In the genomic region with DNA sequence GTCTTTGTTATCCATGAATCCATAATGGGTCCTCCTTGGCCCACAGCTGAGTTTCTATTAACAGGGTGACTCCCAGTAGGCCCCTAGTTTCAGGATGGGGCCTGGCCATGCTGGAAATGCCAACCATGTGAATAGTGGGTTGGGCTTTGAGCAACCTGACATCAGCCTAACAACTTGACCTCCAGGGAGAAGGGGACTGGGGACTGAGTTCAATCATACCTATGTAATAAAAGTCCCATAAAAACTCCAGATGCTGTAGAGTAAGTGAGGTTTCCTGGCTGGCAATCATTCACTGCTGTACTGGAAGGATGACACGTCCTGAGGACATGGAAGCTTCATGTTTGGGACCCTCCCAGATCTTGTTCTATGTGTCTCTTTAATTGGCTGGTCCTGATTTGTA, we compare ENCODE assay signal across 14 cellular contexts. TPM values are rescaled to one million over a fixed set of nuclear protein-coding genes. Genes with fewer than 3 reads are reported as not detected.
DNase-seq lines count a peak whose midpoint lies in the region; ATAC-seq, FAIRE-seq and TF ChIP-seq lines count a peak whose summit lies in the region.
"Had no signal": no experiment of that assay in that cellular context is flagged by ENCODE, and none has a peak within 500 bp of the region (broad histone marks: within the 10 kb centered on the region; RNA-seq: fewer than 3 reads in every experiment).

No MANE protein-coding gene starts in this region.

- H3K4me3 ChIP-seq in NB4 (ENCODE audit: low read depth, low read length): no peak overlapping the region
- H3K4me3 ChIP-seq in endothelial cell of umbilical vein (replicated peaks in 1 of 3; ENCODE audit: insufficient read depth in 1 of 3, low read depth in 1 of 3, low read length in 3 of 3): no peak overlapping the region
- H3K4me3 ChIP-seq in uterus: no peak overlapping the region
- H3K4me3 ChIP-seq: Peyer's patch, stomach had no signal

- H3K36me3 ChIP-seq in endothelial cell of umbilical vein (ENCODE audit: control insufficient read depth in 2 of 2, extremely low read depth in 1 of 2, insufficient read depth in 2 of 2, low read length in 2 of 2) (peaks cover 0 to 3% of the 10 kb centered on the region in 2 experiments), uterus (no peaks in the 10 kb centered on the region)
- H3K36me3 ChIP-seq: Peyer's patch, stomach had no signal

- H3K9ac ChIP-seq in endothelial cell of umbilical vein (replicated peaks; ENCODE audit: extremely low read depth, insufficient read depth, low read length): no peak overlapping the region

- no peaks in the 10 kb centered on the region for H3K9me3 ChIP-seq in endothelial cell of umbilical vein (replicated peaks; ENCODE audit: control insufficient read depth, insufficient read depth, low read length)
- H3K9me3 ChIP-seq in uterus: no peaks in the 10 kb centered on the region
- H3K9me3 ChIP-seq: Peyer's patch, stomach had no signal

- peaks cover 99% of the 10 kb centered on the region for H3K79me2 ChIP-seq in endothelial cell of umbilical vein (ENCODE audit: control insufficient read depth, insufficient read depth, low read length)

- no peak overlapping the region for H3K4me2 ChIP-seq in endothelial cell of umbilical vein (ENCODE audit: insufficient read depth, low read length)

- CTCF ChIA-PET in endothelial cell of umbilical vein (lab: Charles Lee): interaction anchor here (1.0 kb wide), 1 partner anchor 33 kb away, joined by 3 read pairs; no protein-coding TSS in a partner anchor

- TF ChIP-seq POLR2A in NB4 (IDR thresholded peaks at IDR 0.05; ENCODE audit: extremely low read depth, insufficient read length) (no peak), endothelial cell of umbilical vein (IDR thresholded peaks at IDR 0.05; ENCODE audit: low read depth, low read length) (no peak), uterus (IDR thresholded peaks at IDR 0.05) (no peak)

- H3K9me1 ChIP-seq in endothelial cell of umbilical vein (replicated peaks; ENCODE audit: control insufficient read depth, extremely low read depth, insufficient read depth, low read length): no peaks in the 10 kb centered on the region

- intact Hi-C loops in endothelial cell of umbilical vein (cut with micrococcal nuclease) (no loop called here), uterus (cut with DNase I; ENCODE audit: low total_unique reads) (no loop called here)

- FAIRE-seq in endothelial cell of umbilical vein (lab: Jason Lieb, UNC): peak; percentile 4

- TF ChIP-seq CTCF in NB4 (IDR thresholded peaks at IDR 0.05; ENCODE audit: low read depth, low read length): no peak
- TF ChIP-seq CTCF in endothelial cell of umbilical vein (IDR thresholded peaks at IDR 0.05; ENCODE audit: extremely low read depth in 1 of 2, insufficient read depth in 1 of 2, low read depth in 1 of 2, low read length in 2 of 2): no peak
- TF ChIP-seq CTCF in uterus (IDR thresholded peaks at IDR 0.05): no peak

- peaks cover 3% of the 10 kb centered on the region for H3K4me1 ChIP-seq in endothelial cell of umbilical vein (ENCODE audit: control insufficient read depth, extremely low read depth, insufficient read depth, low read length)
- H3K4me1 ChIP-seq in uterus: peaks cover 0 to 20% of the 10 kb centered on the region in 2 donors

- DNase-seq in ELR (ENCODE audit: low read depth) (peak; percentile 17), NB4 (ENCODE audit: low read depth) (peak; percentile 38), endothelial cell of umbilical vein (ENCODE audit: low read depth, low spot score) (no peak), left kidney (ENCODE audit: low read depth, low spot score) (peak; percentile 74), uterus (no peak), SW 1271 (lab: John Stamatoyannopoulos, UW) (no peak)
- DNase-seq in activated CD8-positive, alpha-beta memory T cell treated with anti-CD3 and anti-CD28 coated beads, Interleukin-2, amount 50 U/mL, for 4 hours: no peak
- DNase-seq: activated B cell treated with CpG ODN at 0.5 μM for 24 hours, hippocampal formation, naive B cell, NCI-H1436, stomach had no signal

- H2AFZ ChIP-seq in endothelial cell of umbilical vein (ENCODE audit: low read depth, low read length): no peak overlapping the region

- ATAC-seq in GM19035 (IDR thresholded peaks at IDR 0.05; ENCODE audit: unreplicated experiment): no peak

- dilution Hi-C loops in endothelial cell of umbilical vein (cut with MboI; ENCODE audit: extremely low pct_ligation_motif_present, low sequenced_read_pairs): no loop called here

- H3K27ac ChIP-seq in endothelial cell of umbilical vein (ENCODE audit: insufficient read depth, low read depth, low read length) (no peak overlapping the region), uterus (peak overlapping the region in 1 of 2 donors; percentile 9)
- H3K27ac ChIP-seq: stomach had no signal

- no TSS peak for BruUV-seq in endothelial cell of umbilical vein (replicated peaks; lab: Mats Ljungman, UMichigan)

- H3K27me3 ChIP-seq in endothelial cell of umbilical vein (ENCODE audit: control insufficient read depth in 2 of 2, insufficient read depth in 2 of 2, low read length in 2 of 2) (no peaks in the 10 kb centered on the region), uterus (no peaks in the 10 kb centered on the region)
- H3K27me3 ChIP-seq: Peyer's patch, stomach had no signal

- H4K20me1 ChIP-seq in endothelial cell of umbilical vein (replicated peaks; ENCODE audit: control insufficient read depth, extremely low read depth, insufficient read depth, low read length): peaks cover 2% of the 10 kb centered on the region

- POLR2A ChIA-PET in endothelial cell of umbilical vein (lab: Charles Lee): no interaction called here

TF ChIP-seq in endothelial cell of umbilical vein, 7 proteins besides CTCF, POLR2A, EP300 and RAD21:
- TF ChIP-seq FOS (IDR thresholded peaks at IDR 0.05; ENCODE audit: borderline replicate concordance, insufficient read depth, low read length) (no peak), JUN (IDR thresholded peaks at IDR 0.05; ENCODE audit: borderline replicate concordance, insufficient read depth, insufficient read length, low read depth) (no peak), GATA2 (IDR thresholded peaks at IDR 0.05; ENCODE audit: insufficient read depth, insufficient read length, low read depth, low read length) (no peak), MYC (IDR thresholded peaks at IDR 0.05; ENCODE audit: low read depth, low read length) (no peak), EZH2 (IDR thresholded peaks at IDR 0.05; ENCODE audit: borderline replicate concordance, low read depth, low read length, severe bottlenecking) (no peak), POLR2AphosphoS5 (IDR thresholded peaks at IDR 0.05; ENCODE audit: insufficient read depth, low read depth, low read length) (no peak)
- TF ChIP-seq, protein P1, sequence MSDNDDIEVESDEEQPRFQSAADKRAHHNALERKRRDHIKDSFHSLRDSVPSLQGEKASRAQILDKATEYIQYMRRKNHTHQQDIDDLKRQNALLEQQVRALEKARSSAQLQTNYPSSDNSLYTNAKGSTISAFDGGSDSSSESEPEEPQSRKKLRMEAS (IDR thresholded peaks at IDR 0.05; ENCODE audit: insufficient read depth, insufficient read length): no peak
TF ChIP-seq in endothelial cell of umbilical vein: peak in this region for 0.

RNA-seq across cellular contexts. Expression of gene REV1, which starts 7.9 kb away (rescaled TPM):
- total RNA-seq in endothelial cell of umbilical vein (40.8 and 50.3 TPM in 2 replicates), uterus (100 to 1,000 TPM in 1 of 4 donors, 10 to 100 TPM in 3; 20.7 to 132 (median 65.4) TPM)
- polyA plus RNA-seq in endothelial cell of umbilical vein: 16.6 and 19.6 TPM in 2 replicates
- polyA plus RNA-seq in endothelial cell of umbilical vein (2011; cell fraction: cytosol; rRNA removed): 14.6 and 18.8 TPM in 2 replicates
- polyA plus RNA-seq in endothelial cell of umbilical vein (2011; cell fraction: nucleus; rRNA removed): 138 and 155 TPM in 2 replicates
- 31.2 and 35.7 TPM in 2 replicates for polyA plus RNA-seq in endothelial cell of umbilical vein (2012)
- polyA minus RNA-seq in endothelial cell of umbilical vein: 55.1 and 69.9 TPM in 2 replicates
- 15.6 TPM for polyA minus RNA-seq in endothelial cell of umbilical vein (2011; cell fraction: cytosol; rRNA and poly(A)+ RNA removed)
- polyA minus RNA-seq in endothelial cell of umbilical vein (2011; cell fraction: nucleus; rRNA and poly(A)+ RNA removed): 137 and 206 TPM in 2 replicates

Comparison
In these comparisons a context has a peak if more than half of its experiments do, and no peak if none do; other contexts are left out.
1. DNase-seq: peak in ELR (single experiment), NB4 (single experiment) and left kidney (single experiment); none in endothelial cell of umbilical vein (single experiment), activated CD8-positive, alpha-beta memory T cell treated with anti-CD3 and anti-CD28 coated beads, Interleukin-2, amount 50 U/mL, for 4 hours (single experiment), uterus (0 of 2) and SW 1271 (0 of 2).